8 cellular contexts compared by ENCODE assay signal in the genomic region with DNA sequence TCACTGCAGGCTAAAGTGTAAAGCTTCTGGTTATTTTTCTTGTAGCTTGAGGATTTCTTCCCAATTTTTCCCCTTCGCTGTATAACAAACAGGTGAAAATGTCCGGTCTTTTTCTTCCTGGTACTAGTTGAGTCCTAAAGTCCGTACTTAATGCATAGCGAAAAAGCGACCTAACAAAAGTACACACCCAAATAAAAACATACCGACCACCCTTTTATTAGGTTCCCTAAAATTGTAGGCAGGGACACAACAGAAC. TPM values are rescaled to one million over a fixed set of nuclear protein-coding genes. Genes with fewer than 3 reads are reported as not detected.
DNase-seq lines count a peak whose midpoint lies in the region; ATAC-seq and TF ChIP-seq lines count a peak whose summit lies in the region.

No MANE protein-coding gene starts in this region.

- peak overlapping the region; percentile 100 for H3K4me3 Mint-ChIP-seq in T-helper 2 cell treated with Interferon-gamma antibody and Interleukin-4, amounts not matched to agents 5 μg/mL and 100 μg/mL, for 36 hours
- H3K4me3 Mint-ChIP-seq in activated naive CD8-positive, alpha-beta T cell treated with anti-CD3 and anti-CD28 coated beads, Interleukin-2, amount 10 ng/mL, durations not matched to agents 7 days and 5 days: peak overlapping the region; percentile 99

- POLR2A ChIA-PET in activated naive CD8-positive, alpha-beta T cell treated with anti-CD3 and anti-CD28 coated beads, Interleukin-2, amount 10 ng/mL, durations not matched to agents 7 days and 5 days (lab: Charles Lee): interaction anchor here (0.6 to 2.6 kb wide), 6 partner anchors 14 to 668 kb away, joined by 3 to 27 read pairs (median 4); a partner anchor contains a TSS

- no peaks in the 10 kb centered on the region for H3K9me3 Mint-ChIP-seq in T-helper 2 cell treated with Interferon-gamma antibody and Interleukin-4, amounts not matched to agents 5 μg/mL and 100 μg/mL, for 36 hours
- no peaks in the 10 kb centered on the region for H3K9me3 Mint-ChIP-seq in activated naive CD8-positive, alpha-beta T cell treated with anti-CD3 and anti-CD28 coated beads, Interleukin-2, amount 10 ng/mL, durations not matched to agents 7 days and 5 days

- ATAC-seq in activated naive CD8-positive, alpha-beta T cell treated with anti-CD3 and anti-CD28 coated beads, Interleukin-2, amount 10 ng/mL, durations not matched to agents 7 days and 5 days (ENCODE audit: low read depth): no peak
- ATAC-seq in GM19463 (IDR thresholded peaks at IDR 0.05; ENCODE audit: unreplicated experiment): no peak

- H3K4me3 ChIP-seq in kidney epithelial cell (ENCODE audit: low read depth, low read length) (peak overlapping the region; percentile 85), suprapubic skin (peak overlapping the region; percentile 98)

- no peak for DNase-seq in T-helper 2 cell treated with Interferon-gamma antibody and Interleukin-4, amounts not matched to agents 5 μg/mL and 100 μg/mL, for 36 hours (ENCODE audit: low spot score)
- no peak for DNase-seq in T-helper 2 cell
- DNase-seq in activated naive CD8-positive, alpha-beta T cell treated with anti-CD3 and anti-CD28 coated beads, Interleukin-2, amount 10 ng/mL, durations not matched to agents 7 days and 5 days: no peak
- DNase-seq in kidney epithelial cell (ENCODE audit: low read depth): no peak
- DNase-seq in suprapubic skin (ENCODE audit: low spot score in 2 of 2): no peak
- no peak for DNase-seq in NCI-H146 treated with DMSO at 0.1 percent for 48 hours (lab: John Stamatoyannopoulos, UW; ENCODE audit: unreplicated experiment)
- DNase-seq in stimulated activated CD4-positive, alpha-beta T cell treated with anti-CD3 and anti-CD28 coated beads, Interleukin-4, amount 100 ng/mL, for 24 hours: no peak

- H3K36me3 ChIP-seq in kidney epithelial cell (ENCODE audit: control insufficient read depth, insufficient read depth, low read length) (no peaks in the 10 kb centered on the region), suprapubic skin (peaks cover 9% of the 10 kb centered on the region)

- no peaks in the 10 kb centered on the region for H3K27me3 ChIP-seq in kidney epithelial cell (ENCODE audit: control insufficient read depth, insufficient read depth, low read length)
- H3K27me3 ChIP-seq in suprapubic skin: no peaks in the 10 kb centered on the region

- H3K4me1 Mint-ChIP-seq in T-helper 2 cell treated with Interferon-gamma antibody and Interleukin-4, amounts not matched to agents 5 μg/mL and 100 μg/mL, for 36 hours (ENCODE audit: low read depth): peaks cover 45% of the 10 kb centered on the region
- H3K4me1 Mint-ChIP-seq in activated naive CD8-positive, alpha-beta T cell treated with anti-CD3 and anti-CD28 coated beads, Interleukin-2, amount 10 ng/mL, durations not matched to agents 7 days and 5 days: peaks cover 42% of the 10 kb centered on the region

- TF ChIP-seq CTCF in kidney epithelial cell (IDR thresholded peaks at IDR 0.05; ENCODE audit: insufficient read depth, low read length, poor library complexity, severe bottlenecking) (no peak), suprapubic skin (IDR thresholded peaks at IDR 0.05) (no peak)

- WGBS in suprapubic skin: 0% methylated on average over 6 of the region's 6 CpGs

- peaks cover 49% of the 10 kb centered on the region for H3K4me1 ChIP-seq in suprapubic skin

- no peaks in the 10 kb centered on the region for H3K9me3 ChIP-seq in suprapubic skin

- peak overlapping the region; percentile 99 for H3K27ac Mint-ChIP-seq in T-helper 2 cell treated with Interferon-gamma antibody and Interleukin-4, amounts not matched to agents 5 μg/mL and 100 μg/mL, for 36 hours
- peak overlapping the region; percentile 94 for H3K27ac Mint-ChIP-seq in activated naive CD8-positive, alpha-beta T cell treated with anti-CD3 and anti-CD28 coated beads, Interleukin-2, amount 10 ng/mL, durations not matched to agents 7 days and 5 days

- TF ChIP-seq EP300 in suprapubic skin (IDR thresholded peaks at IDR 0.05): no peak

- peaks cover 25% of the 10 kb centered on the region for H3K36me3 Mint-ChIP-seq in T-helper 2 cell treated with Interferon-gamma antibody and Interleukin-4, amounts not matched to agents 5 μg/mL and 100 μg/mL, for 36 hours (ENCODE audit: low read depth)
- H3K36me3 Mint-ChIP-seq in activated naive CD8-positive, alpha-beta T cell treated with anti-CD3 and anti-CD28 coated beads, Interleukin-2, amount 10 ng/mL, durations not matched to agents 7 days and 5 days: peaks cover 16% of the 10 kb centered on the region

- H3K27ac ChIP-seq in suprapubic skin: peak overlapping the region; percentile 96

- H3K27me3 Mint-ChIP-seq in T-helper 2 cell treated with Interferon-gamma antibody and Interleukin-4, amounts not matched to agents 5 μg/mL and 100 μg/mL, for 36 hours (ENCODE audit: low read depth): no peaks in the 10 kb centered on the region
- no peaks in the 10 kb centered on the region for H3K27me3 Mint-ChIP-seq in activated naive CD8-positive, alpha-beta T cell treated with anti-CD3 and anti-CD28 coated beads, Interleukin-2, amount 10 ng/mL, durations not matched to agents 7 days and 5 days

- TF ChIP-seq POLR2A in suprapubic skin (IDR thresholded peaks at IDR 0.05): no peak

RNA-seq across cellular contexts. Expression of a gene that starts 0.3 kb away (rescaled TPM):
- total RNA-seq in activated naive CD8-positive, alpha-beta T cell treated with anti-CD3 and anti-CD28 coated beads, Interleukin-2, amount 10 ng/mL, durations not matched to agents 7 days and 5 days: 10 to 100 TPM; 31.4 to 41.0 TPM
- total RNA-seq in kidney epithelial cell (76.9 and 83.6 TPM in 2 replicates), suprapubic skin (10 to 100 TPM; 41.7 to 60.2 (median 57.1) TPM)

RNA-seq across cellular contexts. Expression of a gene that starts 0.8 kb away (rescaled TPM):
- 10 to 100 TPM; 43.1 to 44.4 TPM for total RNA-seq in activated naive CD8-positive, alpha-beta T cell treated with anti-CD3 and anti-CD28 coated beads, Interleukin-2, amount 10 ng/mL, durations not matched to agents 7 days and 5 days
- 62.1 and 62.8 TPM in 2 replicates for total RNA-seq in kidney epithelial cell
- total RNA-seq in suprapubic skin: 10 to 100 TPM; 22.4 to 26.4 (median 25.5) TPM

RNA-seq across cellular contexts. Expression of a gene that starts 22.2 kb away (rescaled TPM):
- 10 to 100 TPM; 12.5 to 14.6 TPM for total RNA-seq in activated naive CD8-positive, alpha-beta T cell treated with anti-CD3 and anti-CD28 coated beads, Interleukin-2, amount 10 ng/mL, durations not matched to agents 7 days and 5 days
- 13.0 and 19.9 TPM in 2 replicates for total RNA-seq in kidney epithelial cell
- total RNA-seq in suprapubic skin: 10 to 100 TPM in 1 of 4 donors, 1 to 10 TPM in 3; 8.0 to 15.9 (median 9.5) TPM
